Comparison of ENCODE assay signal across 9 cellular contexts in genomic region chr14:96095581-96096476, GRCh38. TPM values are rescaled to one million over a fixed set of nuclear protein-coding genes. Genes with fewer than 3 reads are reported as not detected.
A peak's percentile ranks its signal among the peaks of the same experiment; 100 is the strongest.
DNase-seq lines count a peak whose midpoint lies in the region; ATAC-seq and TF ChIP-seq lines count a peak whose summit lies in the region.
"Had no signal": no experiment of that assay in that cellular context is flagged by ENCODE, and none has a peak within 500 bp of the region (broad histone marks: within the 10 kb centered on the region; RNA-seq: fewer than 3 reads in every experiment).

No MANE protein-coding gene starts in this region.

- no peak overlapping the region for H2BK120ac ChIP-seq in mesenchymal stem cell (ENCODE audit: low read depth, low read length)

- 53 to 66% methylated on average over 14 to 16 of the region's 16 CpGs for WGBS in body of pancreas, 2 donors
- 38% methylated on average over 14 of the region's 16 CpGs for WGBS in mesenchymal stem cell

- no peak for TF ChIP-seq POLR2A in body of pancreas (IDR thresholded peaks at IDR 0.05)

- POLR2A ChIA-PET in Caco-2 (lab: Charles Lee), result no interaction called here

- peak overlapping the region; percentile 19 to 76 for H2BK12ac ChIP-seq in mesenchymal stem cell (ENCODE audit: low read length in 2 of 2)

- H3K4me1 ChIP-seq in Caco-2 (peaks cover 17% of the 10 kb centered on the region), body of pancreas (peaks cover 11% of the 10 kb centered on the region), mesenchymal stem cell (ENCODE audit: control insufficient read depth, insufficient read depth, low read depth, low read length) (peaks cover 50% of the 10 kb centered on the region)

- H3K36me3 ChIP-seq in Caco-2 (ENCODE audit: control insufficient read depth, insufficient read depth, low read length), result no peaks in the 10 kb centered on the region
- H3K36me3 ChIP-seq in body of pancreas (replicated peaks in 1 of 2; ENCODE audit: insufficient read depth in 1 of 2, low read depth in 2 of 2), result no peaks in the 10 kb centered on the region
- no peaks in the 10 kb centered on the region for H3K36me3 ChIP-seq in mesenchymal stem cell (ENCODE audit: control insufficient read depth in 1 of 2, insufficient read depth in 2 of 2, low read depth in 1 of 2, low read length in 2 of 2)

- H3K4me2 ChIP-seq in mesenchymal stem cell (ENCODE audit: low read length, poor library complexity, severe bottlenecking), result peak overlapping the region; percentile 40

- CTCF ChIA-PET in Caco-2 (lab: Charles Lee), result interaction anchor here (0.9 to 1.4 kb wide), 3 partner anchors 38 to 168 kb away, joined by 3 to 6 read pairs (median 3); no protein-coding TSS in a partner anchor

- intact Hi-C loops in Caco-2 (cut with micrococcal nuclease; ENCODE audit: unreplicated experiment) (no loop called here), body of pancreas (cut with DNase I) (loop anchor here (10.0 kb wide), 1 partner anchor 329 kb away; no protein-coding TSS in a partner anchor)

- H3K4me3 Mint-ChIP-seq in Caco-2 (ENCODE audit: unreplicated experiment), result no peak overlapping the region
- no peak overlapping the region for H3K4me3 Mint-ChIP-seq in stimulated activated naive B cell treated with anti-CD40 and anti-IgM and Interleukin-4, amounts not matched to agents 10 μg/mL and 1 μg/mL and 100 μg/mL, for 72 hours
- H3K4me3 Mint-ChIP-seq: activated B cell treated with CpG ODN at 0.5 μM for 24 hours had no signal

- peak overlapping the region; percentile 70 for H4K8ac ChIP-seq in mesenchymal stem cell (ENCODE audit: low read length)

- peak overlapping the region; percentile 92 for H2BK15ac ChIP-seq in mesenchymal stem cell (ENCODE audit: low read depth, poor library complexity, severe bottlenecking)

- no peak overlapping the region for H3K23ac ChIP-seq in mesenchymal stem cell (ENCODE audit: low read length in 2 of 2)

- H3K27me3 Mint-ChIP-seq in Caco-2 (ENCODE audit: insufficient read depth, unreplicated experiment), result no peaks in the 10 kb centered on the region
- peaks cover 19 to 30% of the 10 kb centered on the region in 2 donors for H3K27me3 Mint-ChIP-seq in stimulated activated naive B cell treated with anti-CD40 and anti-IgM and Interleukin-4, amounts not matched to agents 10 μg/mL and 1 μg/mL and 100 μg/mL, for 72 hours
- H3K27me3 Mint-ChIP-seq: activated B cell treated with CpG ODN at 0.5 μM for 24 hours had no signal

- H3K4me1 Mint-ChIP-seq in Caco-2 (ENCODE audit: low read depth, unreplicated experiment), result peaks cover 8% of the 10 kb centered on the region
- H3K4me1 Mint-ChIP-seq in stimulated activated naive B cell treated with anti-CD40 and anti-IgM and Interleukin-4, amounts not matched to agents 10 μg/mL and 1 μg/mL and 100 μg/mL, for 72 hours, result peaks cover 4 to 5% of the 10 kb centered on the region in 2 donors

- peak overlapping the region; percentile 47 for H3K9ac ChIP-seq in mesenchymal stem cell (ENCODE audit: low read length)

- ATAC-seq in body of pancreas (peak; percentile 28), GM18909 (IDR thresholded peaks at IDR 0.05; ENCODE audit: poor library complexity, unreplicated experiment) (no peak), GM21447 (IDR thresholded peaks at IDR 0.05; ENCODE audit: unreplicated experiment) (no peak)
- ATAC-seq in stimulated activated naive B cell treated with anti-CD40 and anti-IgM and Interleukin-4, amounts not matched to agents 10 μg/mL and 1 μg/mL and 100 μg/mL, for 72 hours (replicated peaks), result no peak

- DNase-seq in Caco-2, result peak; percentile 59 to 63
- DNase-seq in NCI-H2029 (lab: John Stamatoyannopoulos, UW), result peak; percentile 51
- peak in 3 of 4 donors; percentile 37 to 65 (median 58) for DNase-seq in body of pancreas
- peak; percentile 97 for DNase-seq in mesenchymal stem cell
- no peak for DNase-seq in NK-92 (lab: John Stamatoyannopoulos, UW; ENCODE audit: unreplicated experiment)
- no peak for DNase-seq in stimulated activated naive B cell treated with anti-CD40 and anti-IgM and Interleukin-4, amounts not matched to agents 10 μg/mL and 1 μg/mL and 100 μg/mL, for 72 hours
- DNase-seq: activated B cell treated with CpG ODN at 0.5 μM for 24 hours had no signal

- H3K18ac ChIP-seq in mesenchymal stem cell (ENCODE audit: low read depth in 1 of 2, low read length in 2 of 2), result peak overlapping the region; percentile 40 to 76

- H3K36me3 Mint-ChIP-seq in Caco-2 (ENCODE audit: insufficient read depth, unreplicated experiment), result no peaks in the 10 kb centered on the region
- no peaks in the 10 kb centered on the region for H3K36me3 Mint-ChIP-seq in stimulated activated naive B cell treated with anti-CD40 and anti-IgM and Interleukin-4, amounts not matched to agents 10 μg/mL and 1 μg/mL and 100 μg/mL, for 72 hours

- BruUV-seq in Caco-2 (replicated peaks; lab: Mats Ljungman, UMichigan), result no TSS peak

- H2AK5ac ChIP-seq in mesenchymal stem cell (ENCODE audit: low read length, severe bottlenecking), result peak overlapping the region; percentile 72

- H3K14ac ChIP-seq in mesenchymal stem cell (ENCODE audit: low read length in 2 of 2), result no peak overlapping the region

- H3K9me3 ChIP-seq in Caco-2, result no peaks in the 10 kb centered on the region
- no peaks in the 10 kb centered on the region for H3K9me3 ChIP-seq in body of pancreas
- no peaks in the 10 kb centered on the region for H3K9me3 ChIP-seq in mesenchymal stem cell (ENCODE audit: control insufficient read depth, low read length)

- TF ChIP-seq CTCF in Caco-2 (IDR thresholded peaks at IDR 0.05; ENCODE audit: insufficient read depth in 1 of 2, low read depth in 1 of 2, low read length in 1 of 2, severe bottlenecking in 1 of 2, unreplicated experiment in 1 of 2) (no peak), body of pancreas (IDR thresholded peaks at IDR 0.05) (no peak)

- H3K27me3 ChIP-seq in Caco-2 (replicated peaks; ENCODE audit: control insufficient read depth, insufficient read depth, low read length), result no peaks in the 10 kb centered on the region
- H3K27me3 ChIP-seq in body of pancreas, result no peaks in the 10 kb centered on the region
- no peaks in the 10 kb centered on the region for H3K27me3 ChIP-seq in mesenchymal stem cell (ENCODE audit: control insufficient read depth in 1 of 2, insufficient read depth in 1 of 2, low read length in 2 of 2)

- no peak overlapping the region for H3K27ac Mint-ChIP-seq in Caco-2 (ENCODE audit: unreplicated experiment)
- H3K27ac Mint-ChIP-seq in stimulated activated naive B cell treated with anti-CD40 and anti-IgM and Interleukin-4, amounts not matched to agents 10 μg/mL and 1 μg/mL and 100 μg/mL, for 72 hours, result no peak overlapping the region
- H3K27ac Mint-ChIP-seq: activated B cell treated with CpG ODN at 0.5 μM for 24 hours had no signal

- H3K9me3 Mint-ChIP-seq in Caco-2 (ENCODE audit: unreplicated experiment), result no peaks in the 10 kb centered on the region
- no peaks in the 10 kb centered on the region for H3K9me3 Mint-ChIP-seq in stimulated activated naive B cell treated with anti-CD40 and anti-IgM and Interleukin-4, amounts not matched to agents 10 μg/mL and 1 μg/mL and 100 μg/mL, for 72 hours
- H3K9me3 Mint-ChIP-seq: activated B cell treated with CpG ODN at 0.5 μM for 24 hours had no signal

- no peak overlapping the region for H3K4me3 ChIP-seq in Caco-2 (ENCODE audit: low read depth, low read length)
- no peak overlapping the region for H3K4me3 ChIP-seq in body of pancreas
- peak overlapping the region in 1 of 2 experiments; percentile 48 for H3K4me3 ChIP-seq in mesenchymal stem cell (ENCODE audit: insufficient read depth in 1 of 2, low read depth in 1 of 2, low read length in 2 of 2)

- peak overlapping the region; percentile 39 for H2BK5ac ChIP-seq in mesenchymal stem cell (ENCODE audit: low read depth, low read length, poor library complexity, severe bottlenecking)

- H3K4ac ChIP-seq in mesenchymal stem cell (ENCODE audit: low read depth in 1 of 2, low read length in 2 of 2), result peak overlapping the region; percentile 35 to 45

- peak overlapping the region in 2 of 4 donors; percentile 13 to 55 for H3K27ac ChIP-seq in body of pancreas
- H3K27ac ChIP-seq in mesenchymal stem cell (ENCODE audit: low read length, poor library complexity, severe bottlenecking), result peak overlapping the region; percentile 93

- no peak overlapping the region for H2AFZ ChIP-seq in mesenchymal stem cell (ENCODE audit: low read depth, low read length)

- no peak overlapping the region for H4K91ac ChIP-seq in mesenchymal stem cell (ENCODE audit: low read length)

- H3K79me1 ChIP-seq in mesenchymal stem cell (replicated peaks; ENCODE audit: low read length, poor library complexity, severe bottlenecking), result peaks cover 7% of the 10 kb centered on the region

RNA-seq across cellular contexts. Expression of gene C14orf132, which starts 56.7 kb away (rescaled TPM):
- 0.05 and 0.20 TPM in 2 replicates for total RNA-seq in Caco-2 (2022)
- 1 to 10 TPM; 4.4 to 4.6 TPM for total RNA-seq in body of pancreas
- 17.0 TPM for polyA plus RNA-seq in mesenchymal stem cell (2013, experiment 1 of 2)
- 18.2 TPM for polyA plus RNA-seq in mesenchymal stem cell (2013, experiment 2 of 2)

Comparison
In these comparisons a context has a peak if more than half of its experiments do, and no peak if none do; other contexts are left out.
1. DNase-seq: peak in Caco-2 (2 of 2), NCI-H2029 (single experiment), body of pancreas (3 of 4) and mesenchymal stem cell (single experiment); none in NK-92 (single experiment) and stimulated activated naive B cell treated with anti-CD40 and anti-IgM and Interleukin-4, amounts not matched to agents 10 μg/mL and 1 μg/mL and 100 μg/mL, for 72 hours (single experiment).